13 cellular contexts compared by ENCODE assay signal in the genomic region with DNA sequence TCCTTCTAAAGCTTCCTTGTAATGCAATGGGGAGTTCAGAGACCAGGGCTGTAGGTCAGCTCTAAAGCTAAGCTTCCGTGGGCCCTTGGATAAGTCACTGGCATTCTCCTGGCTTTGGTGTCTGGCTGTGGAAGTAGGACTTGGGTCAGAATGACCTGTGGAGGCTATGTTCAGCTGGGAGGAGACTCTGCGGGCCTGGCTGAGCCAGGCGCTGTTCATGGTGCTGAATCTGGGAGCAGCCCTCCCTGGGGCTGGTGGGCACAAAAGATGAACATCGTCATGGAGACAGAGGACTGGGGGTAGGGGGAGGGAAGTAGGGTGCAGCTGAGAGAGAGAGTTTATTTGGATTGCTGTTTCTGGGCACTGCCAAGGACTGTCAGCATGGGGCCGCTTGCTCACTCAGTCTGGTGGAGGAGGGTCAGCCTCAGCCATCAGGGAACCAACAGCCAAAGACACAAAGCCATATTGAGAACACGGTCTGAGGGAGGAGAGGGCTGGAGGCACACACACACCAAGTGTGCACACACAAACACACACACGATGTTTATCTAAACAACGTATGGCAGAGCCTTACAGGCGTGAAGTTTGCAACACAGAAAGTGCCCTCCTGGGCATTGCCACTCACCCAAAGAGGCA.
DNase-seq lines count a peak whose midpoint lies in the region; ATAC-seq and TF ChIP-seq lines count a peak whose summit lies in the region.
"Had no signal": no experiment of that assay in that cellular context is flagged by ENCODE, and none has a peak within 500 bp of the region (broad histone marks: within the 10 kb centered on the region; RNA-seq: fewer than 3 reads in every experiment).

No MANE protein-coding gene starts in this region.

- no peaks in the 10 kb centered on the region for H3K9me3 Mint-ChIP-seq in stimulated activated naive CD8-positive, alpha-beta T cell treated with anti-CD3 and anti-CD28 coated beads, Interleukin-15, amount 100 ng/mL, for 72 hours
- no peaks in the 10 kb centered on the region for H3K9me3 Mint-ChIP-seq in chondrocyte (ENCODE audit: low read depth)
- H3K9me3 Mint-ChIP-seq: dendritic cell treated with granulocyte-macrophage colony-stimulating factor and Interleukin-4, amounts not matched to agents 40 ng/mL and 50 ng/mL, for 4 days had no signal

- no peaks in the 10 kb centered on the region for H3K9me3 ChIP-seq in RWPE2 (ENCODE audit: severe bottlenecking)
- H3K9me3 ChIP-seq: Caco-2, vagina had no signal

- DNase-seq in stimulated activated naive CD8-positive, alpha-beta T cell treated with anti-CD3 and anti-CD28 coated beads, Interleukin-15, Interleukin-2, amounts not matched to agents 100 U/mL and 50 U/mL, for 24 hours: peak; percentile 14
- no peak for DNase-seq in stimulated activated naive CD8-positive, alpha-beta T cell treated with anti-CD3 and anti-CD28 coated beads, Interleukin-15, amount 100 ng/mL, for 72 hours
- no peak for DNase-seq in RWPE2 (ENCODE audit: low spot score)
- no peak for DNase-seq in foreskin keratinocyte
- DNase-seq in chondrocyte (ENCODE audit: low spot score): no peak
- no peak for DNase-seq in NCI-H2227 (lab: John Stamatoyannopoulos, UW; ENCODE audit: unreplicated experiment)
- DNase-seq: left colon, NCI-H524 treated with DMSO at 0.1 percent for 48 hours had no signal

- no peak overlapping the region for H3K27ac ChIP-seq in RWPE2 (ENCODE audit: poor library complexity, severe bottlenecking)
- H3K27ac ChIP-seq in foreskin keratinocyte: no peak overlapping the region
- H3K27ac ChIP-seq: vagina had no signal

- TF ChIP-seq CTCF in RWPE2 (IDR thresholded peaks at IDR 0.05; ENCODE audit: poor library complexity, severe bottlenecking): no peak
- TF ChIP-seq CTCF in foreskin keratinocyte (conservative IDR thresholded peaks at IDR 0.05): no peak
- no peak for TF ChIP-seq CTCF in chondrocyte (IDR thresholded peaks at IDR 0.05)

- peaks cover 16% of the 10 kb centered on the region for H3K27me3 Mint-ChIP-seq in stimulated activated naive CD8-positive, alpha-beta T cell treated with anti-CD3 and anti-CD28 coated beads, Interleukin-15, amount 100 ng/mL, for 72 hours
- peaks cover 27% of the 10 kb centered on the region for H3K27me3 Mint-ChIP-seq in chondrocyte (ENCODE audit: low read depth)
- H3K27me3 Mint-ChIP-seq: dendritic cell treated with granulocyte-macrophage colony-stimulating factor and Interleukin-4, amounts not matched to agents 40 ng/mL and 50 ng/mL, for 4 days had no signal

- H3K27ac Mint-ChIP-seq in stimulated activated naive CD8-positive, alpha-beta T cell treated with anti-CD3 and anti-CD28 coated beads, Interleukin-15, amount 100 ng/mL, for 72 hours: peak overlapping the region in 1 of 2 donors; percentile 65
- no peak overlapping the region for H3K27ac Mint-ChIP-seq in chondrocyte (ENCODE audit: unreplicated experiment)
- H3K27ac Mint-ChIP-seq: dendritic cell treated with granulocyte-macrophage colony-stimulating factor and Interleukin-4, amounts not matched to agents 40 ng/mL and 50 ng/mL, for 4 days had no signal

- H3K4me1 Mint-ChIP-seq in stimulated activated naive CD8-positive, alpha-beta T cell treated with anti-CD3 and anti-CD28 coated beads, Interleukin-15, amount 100 ng/mL, for 72 hours: peaks cover 2% of the 10 kb centered on the region
- H3K4me1 Mint-ChIP-seq in chondrocyte (ENCODE audit: low read depth): no peaks in the 10 kb centered on the region

- no peaks in the 10 kb centered on the region for H3K36me3 Mint-ChIP-seq in chondrocyte (ENCODE audit: low read depth)

- H3K4me3 ChIP-seq in RWPE2 (ENCODE audit: severe bottlenecking): no peak overlapping the region
- H3K4me3 ChIP-seq: vagina had no signal

- no peaks in the 10 kb centered on the region for H3K4me1 ChIP-seq in RWPE2 (ENCODE audit: insufficient read depth, poor library complexity, severe bottlenecking)
- no peaks in the 10 kb centered on the region for H3K4me1 ChIP-seq in foreskin keratinocyte
- H3K4me1 ChIP-seq: Caco-2, vagina had no signal

- H3K36me3 ChIP-seq in RWPE2 (ENCODE audit: low read depth): no peaks in the 10 kb centered on the region
- H3K36me3 ChIP-seq: vagina had no signal

- no peaks in the 10 kb centered on the region for H3K27me3 ChIP-seq in RWPE2 (ENCODE audit: insufficient read depth, poor library complexity, severe bottlenecking)
- H3K27me3 ChIP-seq in foreskin keratinocyte: no peaks in the 10 kb centered on the region
- H3K27me3 ChIP-seq: vagina had no signal

- no peak for ATAC-seq in stimulated activated naive CD8-positive, alpha-beta T cell treated with anti-CD3 and anti-CD28 coated beads, Interleukin-15, Interleukin-2, amounts not matched to agents 100 U/mL and 50 U/mL, for 24 hours
- no peak for ATAC-seq in stimulated activated naive CD8-positive, alpha-beta T cell treated with anti-CD3 and anti-CD28 coated beads, Interleukin-15, amount 100 ng/mL, for 72 hours
- ATAC-seq in RWPE2 (ENCODE audit: low read depth) (peak; percentile 53), foreskin keratinocyte (peak; percentile 30), HG03175 (IDR thresholded peaks at IDR 0.05; ENCODE audit: unreplicated experiment) (no peak), GM21723 (IDR thresholded peaks at IDR 0.05; ENCODE audit: unreplicated experiment) (no peak)
- ATAC-seq: left colon had no signal

- H3K4me3 Mint-ChIP-seq in stimulated activated naive CD8-positive, alpha-beta T cell treated with anti-CD3 and anti-CD28 coated beads, Interleukin-15, amount 100 ng/mL, for 72 hours: no peak overlapping the region
- no peak overlapping the region for H3K4me3 Mint-ChIP-seq in chondrocyte (ENCODE audit: unreplicated experiment)
- H3K4me3 Mint-ChIP-seq: dendritic cell treated with granulocyte-macrophage colony-stimulating factor and Interleukin-4, amounts not matched to agents 40 ng/mL and 50 ng/mL, for 4 days had no signal

Comparison
In these comparisons a context has a peak if more than half of its experiments do, and no peak if none do; other contexts are left out.
1. ATAC-seq: peak in RWPE2 (single experiment) and foreskin keratinocyte (single experiment); none in stimulated activated naive CD8-positive, alpha-beta T cell treated with anti-CD3 and anti-CD28 coated beads, Interleukin-15, Interleukin-2, amounts not matched to agents 100 U/mL and 50 U/mL, for 24 hours (single experiment), stimulated activated naive CD8-positive, alpha-beta T cell treated with anti-CD3 and anti-CD28 coated beads, Interleukin-15, amount 100 ng/mL, for 72 hours (single experiment), HG03175 (single experiment) and GM21723 (single experiment).